23 cellular contexts compared by ENCODE assay signal in genomic region chr10:52927678-52928077, GRCh38.
A peak's percentile ranks its signal among the peaks of the same experiment; 100 is the strongest.
DNase-seq lines count a peak whose midpoint lies in the region; ATAC-seq, FAIRE-seq and TF ChIP-seq lines count a peak whose summit lies in the region.
"Had no signal": no experiment of that assay in that cellular context is flagged by ENCODE, and none has a peak within 500 bp of the region (broad histone marks: within the 10 kb centered on the region; RNA-seq: fewer than 3 reads in every experiment).

No MANE protein-coding gene starts in this region.

- no peak overlapping the region for H3K27ac ChIP-seq in keratinocyte (ENCODE audit: control insufficient read depth, insufficient read depth, low read length)
- H3K27ac ChIP-seq: BLaER1 treated with 17β-estradiol and CSF1 and Interleukin-3, amounts not matched to agents 10 nM and 100 nM had no signal

- no peaks in the 10 kb centered on the region for H3K4me1 ChIP-seq in keratinocyte (ENCODE audit: control insufficient read depth, extremely low read depth, insufficient read depth, low read length)
- H3K4me1 ChIP-seq: BE2C; BLaER1 treated with 17β-estradiol and CSF1 and Interleukin-3, amounts not matched to agents 10 nM and 100 nM had no signal

- H2AFZ ChIP-seq in keratinocyte (ENCODE audit: control insufficient read depth, low read length), result no peak overlapping the region

- no peaks in the 10 kb centered on the region for H3K27me3 ChIP-seq in keratinocyte (ENCODE audit: control insufficient read depth, extremely low read depth, insufficient read depth, low read length)
- H3K27me3 ChIP-seq: BE2C; BLaER1 treated with 17β-estradiol and CSF1 and Interleukin-3, amounts not matched to agents 10 nM and 100 nM had no signal

- H3K9me1 ChIP-seq in keratinocyte (ENCODE audit: control insufficient read depth, extremely low read depth, insufficient read depth, low read length), result no peaks in the 10 kb centered on the region

- no peak overlapping the region for H3K4me3 ChIP-seq in keratinocyte (ENCODE audit: control insufficient read depth in 2 of 3, extremely low read depth in 1 of 3, insufficient read depth in 2 of 3, low read depth in 1 of 3, low read length in 3 of 3)
- H3K4me3 ChIP-seq: BLaER1 treated with 17β-estradiol and CSF1 and Interleukin-3, amounts not matched to agents 10 nM and 100 nM; GM12878 had no signal

- no peak for TF ChIP-seq POLR2A in H54 (IDR thresholded peaks at IDR 0.05; ENCODE audit: low read depth, low read length)

- no peaks in the 10 kb centered on the region for H3K79me2 ChIP-seq in keratinocyte (ENCODE audit: control insufficient read depth, insufficient read depth, low read length)

- TF ChIP-seq CTCF in keratinocyte (optimal IDR thresholded peaks at IDR 0.05 in 1 of 3, IDR thresholded peaks at IDR 0.05 in 1 of 3, conservative IDR thresholded peaks at IDR 0.05 in 1 of 3; ENCODE audit: extremely low read depth in 1 of 3, insufficient read depth in 2 of 3, low read length in 3 of 3), result no peak

- dilution Hi-C loops in keratinocyte (cut with MboI; ENCODE audit: extremely low pct_ligation_motif_present, low sequenced_read_pairs), result no loop called here

- no peaks in the 10 kb centered on the region for H3K36me3 ChIP-seq in keratinocyte (ENCODE audit: control insufficient read depth in 2 of 2, extremely low read depth in 1 of 2, insufficient read depth in 2 of 2, low read length in 2 of 2)
- H3K36me3 ChIP-seq: BE2C; BLaER1 treated with 17β-estradiol and CSF1 and Interleukin-3, amounts not matched to agents 10 nM and 100 nM had no signal

- H4K20me1 ChIP-seq in keratinocyte (ENCODE audit: control insufficient read depth, extremely low read depth, insufficient read depth, low read length), result no peaks in the 10 kb centered on the region
- H4K20me1 ChIP-seq: BLaER1 treated with 17β-estradiol and CSF1 and Interleukin-3, amounts not matched to agents 10 nM and 100 nM had no signal

- no peak overlapping the region for H3K9ac ChIP-seq in keratinocyte (ENCODE audit: control insufficient read depth, extremely low read depth, insufficient read depth, low read length)
- H3K9ac ChIP-seq: BLaER1 treated with 17β-estradiol and CSF1 and Interleukin-3, amounts not matched to agents 10 nM and 100 nM had no signal

- FAIRE-seq in H54 (lab: Jason Lieb, UNC), result peak; percentile 86
- peak; percentile 89 for FAIRE-seq in HTR-8/SVneo (lab: Jason Lieb, UNC)
- peak; percentile 34 for FAIRE-seq in keratinocyte (lab: Jason Lieb, UNC)
- FAIRE-seq: A204.1, D721Med, GM12878 had no signal

- DNase-seq in H54 (ENCODE audit: insufficient read length, low spot score), result no peak
- peak; percentile 50 for DNase-seq in HTR-8/SVneo (ENCODE audit: insufficient read length, low spot score)
- peak; percentile 22 for DNase-seq in NCI-H69 (lab: John Stamatoyannopoulos, UW)
- no peak for DNase-seq in keratinocyte (ENCODE audit: low read depth, low spot score)
- DNase-seq in AG08395 (ENCODE audit: low spot score), result no peak
- DNase-seq in NCI-H526 (lab: John Stamatoyannopoulos, UW), result no peak
- DNase-seq: AML-193; BE2C; CD4-positive, alpha-beta T cell; CD8-positive, alpha-beta memory T cell; DMS 273 treated with DMSO at 0.1 percent for 48 hours; DMS79; EL; GDM1; GOT3; H7; HFFc6 had no signal

- no peak for ATAC-seq in GM18520 (IDR thresholded peaks at IDR 0.05; ENCODE audit: unreplicated experiment)
- ATAC-seq: GM12878, HCT116 had no signal

- no peaks in the 10 kb centered on the region for H3K9me3 ChIP-seq in keratinocyte (ENCODE audit: control insufficient read depth, low read depth, low read length)
- H3K9me3 ChIP-seq: BE2C; BLaER1 treated with 17β-estradiol and CSF1 and Interleukin-3, amounts not matched to agents 10 nM and 100 nM had no signal

- H3K4me2 ChIP-seq in keratinocyte (ENCODE audit: control insufficient read depth, extremely low read depth, insufficient read depth, low read depth, low read length), result no peak overlapping the region
- H3K4me2 ChIP-seq: BLaER1 treated with 17β-estradiol and CSF1 and Interleukin-3, amounts not matched to agents 10 nM and 100 nM had no signal

Comparison
In these comparisons a context has a peak if more than half of its experiments do, and no peak if none do; other contexts are left out.
1. DNase-seq: peak in HTR-8/SVneo (single experiment) and NCI-H69 (single experiment); none in H54 (single experiment), keratinocyte (single experiment), AG08395 (single experiment) and NCI-H526 (0 of 2).